1 cellular context compared by ENCODE assay signal in the genomic region with DNA sequence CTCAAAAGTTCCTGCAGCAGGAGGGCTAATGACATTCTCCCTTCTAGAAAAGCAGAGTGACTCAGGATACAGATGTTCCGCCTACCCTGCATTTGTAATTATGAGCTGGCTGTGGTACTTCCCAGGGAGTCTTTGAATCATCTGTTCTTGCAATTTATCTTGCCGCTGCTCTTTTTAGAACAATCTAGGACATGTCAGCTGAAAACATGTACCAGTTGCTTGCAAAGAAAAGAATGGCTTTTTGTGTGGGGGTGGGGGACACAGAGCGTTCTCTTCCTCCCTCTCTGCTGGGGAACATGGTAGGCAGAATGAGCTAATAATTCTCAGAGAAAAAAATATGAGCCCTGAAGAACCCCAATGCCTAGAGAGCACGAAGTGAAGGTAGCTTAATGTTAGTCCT.
TF ChIP-seq lines count a peak whose summit lies in the region.

No MANE protein-coding gene starts in this region.

TF ChIP-seq in HEK293, 187 proteins besides CTCF, POLR2A, EP300 and RAD21 (continued from another document):
- TF ChIP-seq ZBTB10 (tag by site-specific recombination; IDR thresholded peaks at IDR 0.05): no peak
- 0 out of 2 replicates have a peak, but pooled peaks have one; percentile 10 for TF ChIP-seq ZFHX2 (tag by site-specific recombination; conservative IDR thresholded peaks at IDR 0.05)
- no peak for TF ChIP-seq BCL11B (tag by site-specific recombination; IDR thresholded peaks at IDR 0.05; ENCODE audit: low read depth)
- TF ChIP-seq, protein P1, sequence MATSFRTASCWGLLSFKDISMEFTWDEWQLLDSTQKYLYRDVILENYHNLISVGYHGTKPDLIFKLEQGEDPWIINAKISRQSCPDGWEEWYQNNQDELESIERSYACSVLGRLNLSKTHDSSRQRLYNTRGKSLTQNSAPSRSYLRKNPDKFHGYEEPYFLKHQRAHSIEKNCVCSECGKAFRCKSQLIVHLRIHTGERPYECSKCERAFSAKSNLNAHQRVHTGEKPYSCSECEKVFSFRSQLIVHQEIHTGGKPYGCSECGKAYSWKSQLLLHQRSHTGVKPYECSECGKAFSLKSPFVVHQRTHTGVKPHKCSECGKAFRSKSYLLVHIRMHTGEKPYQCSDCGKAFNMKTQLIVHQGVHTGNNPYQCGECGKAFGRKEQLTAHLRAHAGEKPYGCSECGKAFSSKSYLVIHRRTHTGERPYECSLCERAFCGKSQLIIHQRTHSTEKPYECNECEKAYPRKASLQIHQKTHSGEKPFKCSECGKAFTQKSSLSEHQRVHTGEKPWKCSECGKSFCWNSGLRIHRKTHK (tag by site-specific recombination; IDR thresholded peaks at IDR 0.05): no peak
- TF ChIP-seq ZNF133 (tag by site-specific recombination; IDR thresholded peaks at IDR 0.05): no peak
- TF ChIP-seq ZNF280D (tag by site-specific recombination; IDR thresholded peaks at IDR 0.05): no peak
- no peak for TF ChIP-seq ZBTB48 (tag by site-specific recombination; IDR thresholded peaks at IDR 0.05)
- TF ChIP-seq YY2 (tag by site-specific recombination; IDR thresholded peaks at IDR 0.05): no peak
- TF ChIP-seq ZNF138 (tag by site-specific recombination; IDR thresholded peaks at IDR 0.05; ENCODE audit: borderline replicate concordance): no peak
- no peak for TF ChIP-seq KLF7 (tag by site-specific recombination; IDR thresholded peaks at IDR 0.05; ENCODE audit: borderline replicate concordance)
- TF ChIP-seq ZNF791 (tag by site-specific recombination; IDR thresholded peaks at IDR 0.05): no peak
- TF ChIP-seq GLI2 (tag by site-specific recombination; IDR thresholded peaks at IDR 0.05; ENCODE audit: borderline replicate concordance, low read depth): no peak
- no peak; the same call in 1 of the 2 replicates for TF ChIP-seq ZBTB17 (tag by site-specific recombination; IDR thresholded peaks at IDR 0.05)
- peak; percentile 43 for TF ChIP-seq SCRT2 (tag by site-specific recombination; IDR thresholded peaks at IDR 0.05)
- TF ChIP-seq ZNF521 (tag by site-specific recombination; IDR thresholded peaks at IDR 0.05): no peak
- TF ChIP-seq, protein P2, sequence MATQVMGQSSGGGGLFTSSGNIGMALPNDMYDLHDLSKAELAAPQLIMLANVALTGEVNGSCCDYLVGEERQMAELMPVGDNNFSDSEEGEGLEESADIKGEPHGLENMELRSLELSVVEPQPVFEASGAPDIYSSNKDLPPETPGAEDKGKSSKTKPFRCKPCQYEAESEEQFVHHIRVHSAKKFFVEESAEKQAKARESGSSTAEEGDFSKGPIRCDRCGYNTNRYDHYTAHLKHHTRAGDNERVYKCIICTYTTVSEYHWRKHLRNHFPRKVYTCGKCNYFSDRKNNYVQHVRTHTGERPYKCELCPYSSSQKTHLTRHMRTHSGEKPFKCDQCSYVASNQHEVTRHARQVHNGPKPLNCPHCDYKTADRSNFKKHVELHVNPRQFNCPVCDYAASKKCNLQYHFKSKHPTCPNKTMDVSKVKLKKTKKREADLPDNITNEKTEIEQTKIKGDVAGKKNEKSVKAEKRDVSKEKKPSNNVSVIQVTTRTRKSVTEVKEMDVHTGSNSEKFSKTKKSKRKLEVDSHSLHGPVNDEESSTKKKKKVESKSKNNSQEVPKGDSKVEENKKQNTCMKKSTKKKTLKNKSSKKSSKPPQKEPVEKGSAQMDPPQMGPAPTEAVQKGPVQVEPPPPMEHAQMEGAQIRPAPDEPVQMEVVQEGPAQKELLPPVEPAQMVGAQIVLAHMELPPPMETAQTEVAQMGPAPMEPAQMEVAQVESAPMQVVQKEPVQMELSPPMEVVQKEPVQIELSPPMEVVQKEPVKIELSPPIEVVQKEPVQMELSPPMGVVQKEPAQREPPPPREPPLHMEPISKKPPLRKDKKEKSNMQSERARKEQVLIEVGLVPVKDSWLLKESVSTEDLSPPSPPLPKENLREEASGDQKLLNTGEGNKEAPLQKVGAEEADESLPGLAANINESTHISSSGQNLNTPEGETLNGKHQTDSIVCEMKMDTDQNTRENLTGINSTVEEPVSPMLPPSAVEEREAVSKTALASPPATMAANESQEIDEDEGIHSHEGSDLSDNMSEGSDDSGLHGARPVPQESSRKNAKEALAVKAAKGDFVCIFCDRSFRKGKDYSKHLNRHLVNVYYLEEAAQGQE (tag by site-specific recombination; IDR thresholded peaks at IDR 0.05): peak; percentile 52; the same call in 1 of the 2 replicates
- no peak for TF ChIP-seq ZNF2 (tag by site-specific recombination; IDR thresholded peaks at IDR 0.05)
- TF ChIP-seq, protein P3, sequence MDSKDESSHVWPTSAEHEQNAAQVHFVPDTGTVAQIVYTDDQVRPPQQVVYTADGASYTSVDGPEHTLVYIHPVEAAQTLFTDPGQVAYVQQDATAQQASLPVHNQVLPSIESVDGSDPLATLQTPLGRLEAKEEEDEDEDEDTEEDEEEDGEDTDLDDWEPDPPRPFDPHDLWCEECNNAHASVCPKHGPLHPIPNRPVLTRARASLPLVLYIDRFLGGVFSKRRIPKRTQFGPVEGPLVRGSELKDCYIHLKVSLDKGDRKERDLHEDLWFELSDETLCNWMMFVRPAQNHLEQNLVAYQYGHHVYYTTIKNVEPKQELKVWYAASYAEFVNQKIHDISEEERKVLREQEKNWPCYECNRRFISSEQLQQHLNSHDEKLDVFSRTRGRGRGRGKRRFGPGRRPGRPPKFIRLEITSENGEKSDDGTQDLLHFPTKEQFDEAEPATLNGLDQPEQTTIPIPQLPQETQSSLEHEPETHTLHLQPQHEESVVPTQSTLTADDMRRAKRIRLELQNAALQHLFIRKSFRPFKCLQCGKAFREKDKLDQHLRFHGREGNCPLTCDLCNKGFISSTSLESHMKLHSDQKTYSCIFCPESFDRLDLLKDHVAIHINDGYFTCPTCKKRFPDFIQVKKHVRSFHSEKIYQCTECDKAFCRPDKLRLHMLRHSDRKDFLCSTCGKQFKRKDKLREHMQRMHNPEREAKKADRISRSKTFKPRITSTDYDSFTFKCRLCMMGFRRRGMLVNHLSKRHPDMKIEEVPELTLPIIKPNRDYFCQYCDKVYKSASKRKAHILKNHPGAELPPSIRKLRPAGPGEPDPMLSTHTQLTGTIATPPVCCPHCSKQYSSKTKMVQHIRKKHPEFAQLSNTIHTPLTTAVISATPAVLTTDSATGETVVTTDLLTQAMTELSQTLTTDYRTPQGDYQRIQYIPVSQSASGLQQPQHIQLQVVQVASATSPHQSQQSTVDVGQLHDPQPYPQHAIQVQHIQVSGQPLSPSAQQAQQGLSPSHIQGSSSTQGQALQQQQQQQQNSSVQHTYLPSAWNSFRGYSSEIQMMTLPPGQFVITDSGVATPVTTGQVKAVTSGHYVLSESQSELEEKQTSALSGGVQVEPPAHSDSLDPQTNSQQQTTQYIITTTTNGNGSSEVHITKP (tag by site-specific recombination; IDR thresholded peaks at IDR 0.05): peak; percentile 18; the same call in 1 of the 2 replicates
- no peak for TF ChIP-seq ZNF335 (tag by site-specific recombination; conservative IDR thresholded peaks at IDR 0.05)
- TF ChIP-seq FEZF1 (tag by site-specific recombination; IDR thresholded peaks at IDR 0.05): peak; percentile 75
- no peak for TF ChIP-seq ZBTB1 (tag by site-specific recombination; IDR thresholded peaks at IDR 0.05)
- peak; percentile 61 for TF ChIP-seq SP7 (tag by site-specific recombination; IDR thresholded peaks at IDR 0.05)
- no peak for TF ChIP-seq ZNF768 (tag by site-specific recombination; IDR thresholded peaks at IDR 0.05)
- TF ChIP-seq ZNF146 (tag by site-specific recombination; IDR thresholded peaks at IDR 0.05): no peak
- no peak for TF ChIP-seq ZNF660 (tag by site-specific recombination; IDR thresholded peaks at IDR 0.05)
- TF ChIP-seq ZNF747 (tag by site-specific recombination; IDR thresholded peaks at IDR 0.05): no peak
- peak; percentile 57; the same call in 1 of the 2 replicates for TF ChIP-seq ZNF600 (tag by site-specific recombination; IDR thresholded peaks at IDR 0.05)
- TF ChIP-seq ZNF626 (tag by site-specific recombination; IDR thresholded peaks at IDR 0.05): no peak
